Comparison of ENCODE assay signal across 1 cellular context in the genomic region with DNA sequence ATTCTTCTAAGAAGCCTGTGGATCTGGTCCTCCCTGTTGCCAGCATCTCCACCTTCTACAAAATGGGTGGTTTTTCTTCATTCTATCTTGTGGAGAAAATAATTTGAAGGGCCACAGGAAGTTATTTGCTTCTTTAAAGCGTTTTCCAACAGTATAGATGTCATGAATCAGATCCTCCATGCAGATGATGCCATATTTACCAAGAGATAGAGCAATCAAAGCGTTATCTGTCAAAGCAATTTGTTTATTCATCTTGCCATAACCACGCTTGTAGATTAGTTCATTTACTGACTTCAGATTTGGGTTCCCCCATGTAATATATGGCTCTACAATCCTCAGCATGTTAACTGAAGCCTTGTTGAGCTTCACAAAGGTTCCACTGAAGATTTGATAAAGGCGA.
TF ChIP-seq lines count a peak whose summit lies in the region.

No MANE protein-coding gene starts in this region.

TF ChIP-seq in K562, 482 proteins besides CTCF, POLR2A, EP300 and RAD21:
- peak; percentile 59 to 63; a peak in 2 of 4 replicates for TF ChIP-seq KDM1A (IDR thresholded peaks at IDR 0.05)
- peak; percentile 16; the same call in 1 of the 2 replicates for TF ChIP-seq CBFA2T3 (IDR thresholded peaks at IDR 0.05)
TF ChIP-seq in K562: peak in this region for 2; not testable (repeated sequence) for 480.
